In the genomic region with DNA sequence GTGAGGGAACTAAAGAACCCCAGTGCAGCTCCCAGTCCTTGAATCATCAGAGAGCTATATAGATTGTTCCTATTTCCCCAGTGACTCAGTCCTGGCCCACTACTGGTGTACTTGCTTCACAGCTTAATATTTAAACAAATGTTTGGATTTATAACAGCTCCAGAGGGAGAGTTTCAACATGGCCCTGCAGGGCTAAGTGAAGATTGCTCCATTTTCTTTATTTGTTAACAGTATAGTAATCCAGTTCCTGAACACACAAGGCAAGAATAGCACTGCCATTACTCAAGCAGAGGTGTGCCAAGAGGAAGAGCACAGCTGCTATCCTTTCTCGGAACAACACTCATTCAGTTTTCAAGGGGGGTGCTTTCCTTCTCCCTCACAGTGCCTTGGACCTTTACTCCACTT, we compare ENCODE assay signal across 8 cellular contexts. TPM values are rescaled to one million over a fixed set of nuclear protein-coding genes. Genes with fewer than 3 reads are reported as not detected.
DNase-seq lines count a peak whose midpoint lies in the region; ATAC-seq and TF ChIP-seq lines count a peak whose summit lies in the region.

No MANE protein-coding gene starts in this region.

- H3K79me2 ChIP-seq in fibroblast of lung (ENCODE audit: control insufficient read depth, insufficient read depth, low read length) = peaks cover 7% of the 10 kb centered on the region

- H4K20me1 ChIP-seq in fibroblast of lung (ENCODE audit: control insufficient read depth, extremely low read depth, insufficient read depth, low read length) = no peaks in the 10 kb centered on the region

- no peak overlapping the region for H2AFZ ChIP-seq in fibroblast of lung (ENCODE audit: low read length)

- CTCF ChIA-PET in Panc1 (lab: Charles Lee) = interaction anchor here (0.6 to 1.5 kb wide), 2 partner anchors 64 to 318 kb away, joined by 3 to 5 read pairs; no protein-coding TSS in a partner anchor

- H3K9me3 ChIP-seq in Panc1 (ENCODE audit: control insufficient read depth, insufficient read depth, low read depth, low read length) = no peaks in the 10 kb centered on the region
- no peaks in the 10 kb centered on the region for H3K9me3 ChIP-seq in fibroblast of lung (ENCODE audit: control insufficient read depth, insufficient read depth, low read depth, low read length)

- POLR2A ChIA-PET in Panc1 (lab: Charles Lee) = no interaction called here

- BruUV-seq in Panc1 (replicated peaks; lab: Mats Ljungman, UMichigan) = no TSS peak

- no peak for TF ChIP-seq CTCF in Panc1 (IDR thresholded peaks at IDR 0.05)
- TF ChIP-seq CTCF in fibroblast of lung (conservative IDR thresholded peaks at IDR 0.05 in 1 of 2, IDR thresholded peaks at IDR 0.05 in 1 of 2; ENCODE audit: low read depth in 1 of 2, low read length in 2 of 2) = peak in 1 of 2 donors; percentile 23

- intact Hi-C loops in Panc1 (cut with micrococcal nuclease; ENCODE audit: unreplicated experiment) = no loop called here

- H3K27ac ChIP-seq in Panc1 (ENCODE audit: low read length) (peak overlapping the region; percentile 75), fibroblast of lung (ENCODE audit: insufficient read depth, low read length) (peak overlapping the region; percentile 85)

- ATAC-seq in Panc1 = peak; percentile 67
- no peak for ATAC-seq in HG02678 (IDR thresholded peaks at IDR 0.05; ENCODE audit: unreplicated experiment)
- no peak for ATAC-seq in HG03520 (IDR thresholded peaks at IDR 0.05; ENCODE audit: unreplicated experiment)
- no peak for ATAC-seq in HG02852 (IDR thresholded peaks at IDR 0.05; ENCODE audit: unreplicated experiment)

- peak overlapping the region; percentile 83 for H3K4me2 ChIP-seq in fibroblast of lung (ENCODE audit: extremely low read depth, insufficient read depth, low read length)

- H3K4me3 ChIP-seq in Panc1 (ENCODE audit: low read depth in 2 of 2, low read length in 2 of 2) = peak overlapping the region in 1 of 2 experiments; percentile 16; a peak in 2 of 4 replicates
- no peak overlapping the region for H3K4me3 ChIP-seq in fibroblast of lung (replicated peaks in 1 of 4; ENCODE audit: control extremely low read depth in 1 of 4, insufficient read depth in 1 of 4, low read depth in 3 of 4, low read length in 4 of 4)

- H3K4me1 ChIP-seq in Panc1 (ENCODE audit: control insufficient read depth, insufficient read depth, low read length) (peaks cover 72% of the 10 kb centered on the region), fibroblast of lung (ENCODE audit: control insufficient read depth, extremely low read depth, insufficient read depth, low read length) (peaks cover 48% of the 10 kb centered on the region)

- H3K27me3 ChIP-seq in Panc1 (ENCODE audit: control insufficient read depth, insufficient read depth, low read length) (no peaks in the 10 kb centered on the region), fibroblast of lung (ENCODE audit: control insufficient read depth, insufficient read depth, low read length) (no peaks in the 10 kb centered on the region)

- in situ Hi-C loops in Panc1 (cut with HindIII; ENCODE audit: low pct_unique_long_range_greater_than_20kb, low sequenced_read_pairs) = no loop called here

- no peaks in the 10 kb centered on the region for H3K36me3 ChIP-seq in Panc1 (ENCODE audit: control insufficient read depth, insufficient read depth, low read length)
- no peaks in the 10 kb centered on the region for H3K36me3 ChIP-seq in fibroblast of lung (ENCODE audit: control insufficient read depth, insufficient read depth, low read length)

- no peak overlapping the region for H3K9ac ChIP-seq in fibroblast of lung (ENCODE audit: insufficient read depth, low read length)

- DNase-seq in ELR (ENCODE audit: low read depth) (peak; percentile 87), Panc1 (ENCODE audit: low read depth, low spot score) (no peak), fibroblast of lung (ENCODE audit: low read depth in 2 of 2) (peak; percentile 72 to 94), renal cortical epithelial cell (ENCODE audit: low read depth) (peak; percentile 100), NCI-H1694 (lab: John Stamatoyannopoulos, UW) (no peak)

RNA-seq across cellular contexts. Expression of a gene that starts 6.5 kb away (rescaled TPM):
- total RNA-seq in Panc1 (2021; ENCODE audit: unreplicated experiment) = 62.2 TPM
- 49.9 TPM for polyA plus RNA-seq in Panc1 (2012; ENCODE audit: insufficient read length)
- 105 and 129 TPM in 2 replicates for total RNA-seq in fibroblast of lung
- 55.4 and 81.5 TPM in 2 replicates for polyA plus RNA-seq in fibroblast of lung
- polyA plus RNA-seq in fibroblast of lung (2012) = 45.9 and 61.3 TPM in 2 replicates
- 45.2 and 102 TPM in 2 replicates for polyA minus RNA-seq in fibroblast of lung (ENCODE audit: low replicate concordance)
- total RNA-seq in renal cortical epithelial cell = 57.4 and 313 TPM in 2 replicates

RNA-seq across cellular contexts. Expression of a gene that starts 54.2 kb away (rescaled TPM):
- total RNA-seq in Panc1 (2021; ENCODE audit: unreplicated experiment) (52.0 TPM), fibroblast of lung (84.6 and 91.9 TPM in 2 replicates), renal cortical epithelial cell (51.5 and 88.2 TPM in 2 replicates)
- polyA plus RNA-seq in Panc1 (2012; ENCODE audit: insufficient read length) = 22.0 TPM
- polyA plus RNA-seq in fibroblast of lung = 34.2 and 38.3 TPM in 2 replicates
- 44.9 and 50.2 TPM in 2 replicates for polyA plus RNA-seq in fibroblast of lung (2012)
- 3.1 and 4.6 TPM in 2 replicates for polyA minus RNA-seq in fibroblast of lung (ENCODE audit: low replicate concordance)

Comparison
In these comparisons a context has a peak if more than half of its experiments do, and no peak if none do; other contexts are left out.
1. DNase-seq: peak in ELR (single experiment), fibroblast of lung (2 of 2) and renal cortical epithelial cell (single experiment); none in Panc1 (single experiment) and NCI-H1694 (single experiment).